In genomic region chr19:9538183-9539058, GRCh38 we compare ENCODE assay signal across 1 cellular context.
TF ChIP-seq lines count a peak whose summit lies in the region.

ZNF426 (minus strand) TSS chr19:9538645; CDS start chr19:9536232, 2,413 bp downstream.

TF ChIP-seq in HepG2, 621 proteins besides CTCF, POLR2A, EP300 and RAD21 (continued from another document and continues in another):
- TF ChIP-seq ZNF646 (CRISPR knock-in tag; IDR thresholded peaks at IDR 0.05) (no peak), ISX (CRISPR knock-in tag; conservative IDR thresholded peaks at IDR 0.05) (no peak), ZNF710 (CRISPR knock-in tag; IDR thresholded peaks at IDR 0.05; ENCODE audit: borderline replicate concordance) (peak; percentile 51; the same call in 1 of the 2 replicates), TCF7L2 (IDR thresholded peaks at IDR 0.05; ENCODE audit: low read depth, low read length) (no peak), THAP8 (CRISPR knock-in tag; IDR thresholded peaks at IDR 0.05; ENCODE audit: borderline replicate concordance) (no peak), MZF1 (CRISPR knock-in tag; IDR thresholded peaks at IDR 0.05; ENCODE audit: borderline replicate concordance) (no peak), NRL (CRISPR knock-in tag; IDR thresholded peaks at IDR 0.05; ENCODE audit: borderline replicate concordance) (peak; percentile 71; the same call in 1 of the 2 replicates), ZNF230 (CRISPR knock-in tag; IDR thresholded peaks at IDR 0.05) (0 out of 2 replicates have a peak, but pooled peaks have one; percentile 37), ZNF207 (IDR thresholded peaks at IDR 0.05; ENCODE audit: borderline replicate concordance) (no peak), MEF2D (CRISPR knock-in tag; IDR thresholded peaks at IDR 0.05) (peak; percentile 66; the same call in 1 of the 2 replicates), ZNF317 (CRISPR knock-in tag; IDR thresholded peaks at IDR 0.05) (0 out of 2 replicates have a peak, but pooled peaks have one; percentile 42), JUN (CRISPR knock-in tag; IDR thresholded peaks at IDR 0.05) (no peak), MAFK (conservative IDR thresholded peaks at IDR 0.05 in 1 of 2, IDR thresholded peaks at IDR 0.05 in 1 of 2; ENCODE audit: low read length in 2 of 2) (no peak), GABPB1 (CRISPR knock-in tag; IDR thresholded peaks at IDR 0.05) (peak; percentile 76), ZFP36L1 (CRISPR knock-in tag; IDR thresholded peaks at IDR 0.05) (no peak), GATAD1 (CRISPR knock-in tag; IDR thresholded peaks at IDR 0.05) (peak; percentile 97), ZNF543 (CRISPR knock-in tag; IDR thresholded peaks at IDR 0.05) (0 out of 2 replicates have a peak, but pooled peaks have one; percentile 44), ZFP36 (IDR thresholded peaks at IDR 0.05; ENCODE audit: borderline replicate concordance, low read depth, low read length, partially characterized antibody) (no peak), MIER3 (CRISPR knock-in tag; IDR thresholded peaks at IDR 0.05; ENCODE audit: borderline replicate concordance) (no peak; the same call in 1 of the 2 replicates), MIXL1 (CRISPR knock-in tag; IDR thresholded peaks at IDR 0.05) (0 out of 2 replicates have a peak, but pooled peaks have one; percentile 30), ZNF569 (CRISPR knock-in tag; IDR thresholded peaks at IDR 0.05; ENCODE audit: borderline replicate concordance) (no peak), ZNF782 (CRISPR knock-in tag; IDR thresholded peaks at IDR 0.05; ENCODE audit: borderline replicate concordance) (peak; percentile 25; the same call in 1 of the 2 replicates), ZNF841 (CRISPR knock-in tag; IDR thresholded peaks at IDR 0.05; ENCODE audit: borderline replicate concordance) (no peak), FOXK1 (CRISPR knock-in tag; IDR thresholded peaks at IDR 0.05; ENCODE audit: borderline replicate concordance, low read depth) (peak; percentile 78; the same call in 1 of the 2 replicates), SPEN (CRISPR knock-in tag; IDR thresholded peaks at IDR 0.05; ENCODE audit: low read depth) (peak; percentile 93), NFE2L2 (IDR thresholded peaks at IDR 0.05; ENCODE audit: low read length) (no peak), ZBTB8A (CRISPR knock-in tag; IDR thresholded peaks at IDR 0.05; ENCODE audit: borderline replicate concordance, low read depth) (no peak; the same call in 1 of the 2 replicates), TBX3 (IDR thresholded peaks at IDR 0.05; ENCODE audit: borderline replicate concordance) (no peak), ZNF746 (CRISPR knock-in tag; IDR thresholded peaks at IDR 0.05) (no peak), RCOR2 (CRISPR knock-in tag; IDR thresholded peaks at IDR 0.05) (no peak), RBFOX2 (IDR thresholded peaks at IDR 0.05; ENCODE audit: low read depth, low read length) (peak; percentile 68), ZFY (CRISPR knock-in tag; IDR thresholded peaks at IDR 0.05) (peak; percentile 99), ZNF674 (CRISPR knock-in tag; IDR thresholded peaks at IDR 0.05; ENCODE audit: low read depth) (no peak), ISL2 (CRISPR knock-in tag; IDR thresholded peaks at IDR 0.05) (no peak), ZNF343 (CRISPR knock-in tag; IDR thresholded peaks at IDR 0.05) (no peak)
- TF ChIP-seq, protein P1, sequence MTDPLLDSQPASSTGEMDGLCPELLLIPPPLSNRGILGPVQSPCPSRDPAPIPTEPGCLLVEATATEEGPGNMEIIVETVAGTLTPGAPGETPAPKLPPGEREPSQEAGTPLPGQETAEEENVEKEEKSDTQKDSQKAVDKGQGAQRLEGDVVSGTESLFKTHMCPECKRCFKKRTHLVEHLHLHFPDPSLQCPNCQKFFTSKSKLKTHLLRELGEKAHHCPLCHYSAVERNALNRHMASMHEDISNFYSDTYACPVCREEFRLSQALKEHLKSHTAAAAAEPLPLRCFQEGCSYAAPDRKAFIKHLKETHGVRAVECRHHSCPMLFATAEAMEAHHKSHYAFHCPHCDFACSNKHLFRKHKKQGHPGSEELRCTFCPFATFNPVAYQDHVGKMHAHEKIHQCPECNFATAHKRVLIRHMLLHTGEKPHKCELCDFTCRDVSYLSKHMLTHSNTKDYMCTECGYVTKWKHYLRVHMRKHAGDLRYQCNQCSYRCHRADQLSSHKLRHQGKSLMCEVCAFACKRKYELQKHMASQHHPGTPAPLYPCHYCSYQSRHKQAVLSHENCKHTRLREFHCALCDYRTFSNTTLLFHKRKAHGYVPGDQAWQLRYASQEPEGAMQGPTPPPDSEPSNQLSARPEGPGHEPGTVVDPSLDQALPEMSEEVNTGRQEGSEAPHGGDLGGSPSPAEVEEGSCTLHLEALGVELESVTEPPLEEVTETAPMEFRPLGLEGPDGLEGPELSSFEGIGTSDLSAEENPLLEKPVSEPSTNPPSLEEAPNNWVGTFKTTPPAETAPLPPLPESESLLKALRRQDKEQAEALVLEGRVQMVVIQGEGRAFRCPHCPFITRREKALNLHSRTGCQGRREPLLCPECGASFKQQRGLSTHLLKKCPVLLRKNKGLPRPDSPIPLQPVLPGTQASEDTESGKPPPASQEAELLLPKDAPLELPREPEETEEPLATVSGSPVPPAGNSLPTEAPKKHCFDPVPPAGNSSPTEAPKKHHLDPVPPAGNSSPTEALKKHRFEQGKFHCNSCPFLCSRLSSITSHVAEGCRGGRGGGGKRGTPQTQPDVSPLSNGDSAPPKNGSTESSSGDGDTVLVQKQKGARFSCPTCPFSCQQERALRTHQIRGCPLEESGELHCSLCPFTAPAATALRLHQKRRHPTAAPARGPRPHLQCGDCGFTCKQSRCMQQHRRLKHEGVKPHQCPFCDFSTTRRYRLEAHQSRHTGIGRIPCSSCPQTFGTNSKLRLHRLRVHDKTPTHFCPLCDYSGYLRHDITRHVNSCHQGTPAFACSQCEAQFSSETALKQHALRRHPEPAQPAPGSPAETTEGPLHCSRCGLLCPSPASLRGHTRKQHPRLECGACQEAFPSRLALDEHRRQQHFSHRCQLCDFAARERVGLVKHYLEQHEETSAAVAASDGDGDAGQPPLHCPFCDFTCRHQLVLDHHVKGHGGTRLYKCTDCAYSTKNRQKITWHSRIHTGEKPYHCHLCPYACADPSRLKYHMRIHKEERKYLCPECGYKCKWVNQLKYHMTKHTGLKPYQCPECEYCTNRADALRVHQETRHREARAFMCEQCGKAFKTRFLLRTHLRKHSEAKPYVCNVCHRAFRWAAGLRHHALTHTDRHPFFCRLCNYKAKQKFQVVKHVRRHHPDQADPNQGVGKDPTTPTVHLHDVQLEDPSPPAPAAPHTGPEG (CRISPR knock-in tag; IDR thresholded peaks at IDR 0.05), result peak; percentile 19; the same call in 1 of the 2 replicates
- TF ChIP-seq, protein P2, sequence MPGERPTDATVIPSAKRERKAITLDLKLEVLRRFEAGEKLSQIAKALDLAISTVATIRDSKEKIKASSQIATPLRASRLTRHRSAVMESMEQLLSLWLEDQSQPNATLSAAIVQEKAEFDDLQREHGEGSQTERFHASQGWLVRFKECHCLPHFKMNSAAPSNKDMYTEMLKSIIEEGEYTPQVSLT (CRISPR knock-in tag; IDR thresholded peaks at IDR 0.05; ENCODE audit: borderline replicate concordance, low read depth), result no peak
- TF ChIP-seq, protein P3, sequence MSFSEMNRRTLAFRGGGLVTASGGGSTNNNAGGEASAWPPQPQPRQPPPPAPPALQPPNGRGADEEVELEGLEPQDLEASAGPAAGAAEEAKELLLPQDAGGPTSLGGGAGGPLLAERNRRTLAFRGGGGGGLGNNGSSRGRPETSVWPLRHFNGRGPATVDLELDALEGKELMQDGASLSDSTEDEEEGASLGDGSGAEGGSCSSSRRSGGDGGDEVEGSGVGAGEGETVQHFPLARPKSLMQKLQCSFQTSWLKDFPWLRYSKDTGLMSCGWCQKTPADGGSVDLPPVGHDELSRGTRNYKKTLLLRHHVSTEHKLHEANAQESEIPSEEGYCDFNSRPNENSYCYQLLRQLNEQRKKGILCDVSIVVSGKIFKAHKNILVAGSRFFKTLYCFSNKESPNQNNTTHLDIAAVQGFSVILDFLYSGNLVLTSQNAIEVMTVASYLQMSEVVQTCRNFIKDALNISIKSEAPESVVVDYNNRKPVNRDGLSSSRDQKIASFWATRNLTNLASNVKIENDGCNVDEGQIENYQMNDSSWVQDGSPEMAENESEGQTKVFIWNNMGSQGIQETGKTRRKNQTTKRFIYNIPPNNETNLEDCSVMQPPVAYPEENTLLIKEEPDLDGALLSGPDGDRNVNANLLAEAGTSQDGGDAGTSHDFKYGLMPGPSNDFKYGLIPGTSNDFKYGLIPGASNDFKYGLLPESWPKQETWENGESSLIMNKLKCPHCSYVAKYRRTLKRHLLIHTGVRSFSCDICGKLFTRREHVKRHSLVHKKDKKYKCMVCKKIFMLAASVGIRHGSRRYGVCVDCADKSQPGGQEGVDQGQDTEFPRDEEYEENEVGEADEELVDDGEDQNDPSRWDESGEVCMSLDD (CRISPR knock-in tag; IDR thresholded peaks at IDR 0.05; ENCODE audit: borderline replicate concordance), result no peak
- TF ChIP-seq, protein P4, sequence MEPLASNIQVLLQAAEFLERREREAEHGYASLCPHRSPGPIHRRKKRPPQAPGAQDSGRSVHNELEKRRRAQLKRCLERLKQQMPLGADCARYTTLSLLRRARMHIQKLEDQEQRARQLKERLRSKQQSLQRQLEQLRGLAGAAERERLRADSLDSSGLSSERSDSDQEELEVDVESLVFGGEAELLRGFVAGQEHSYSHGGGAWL (CRISPR knock-in tag; IDR thresholded peaks at IDR 0.05), result 0 out of 2 replicates have a peak, but pooled peaks have one; percentile 50
- TF ChIP-seq, protein P5, sequence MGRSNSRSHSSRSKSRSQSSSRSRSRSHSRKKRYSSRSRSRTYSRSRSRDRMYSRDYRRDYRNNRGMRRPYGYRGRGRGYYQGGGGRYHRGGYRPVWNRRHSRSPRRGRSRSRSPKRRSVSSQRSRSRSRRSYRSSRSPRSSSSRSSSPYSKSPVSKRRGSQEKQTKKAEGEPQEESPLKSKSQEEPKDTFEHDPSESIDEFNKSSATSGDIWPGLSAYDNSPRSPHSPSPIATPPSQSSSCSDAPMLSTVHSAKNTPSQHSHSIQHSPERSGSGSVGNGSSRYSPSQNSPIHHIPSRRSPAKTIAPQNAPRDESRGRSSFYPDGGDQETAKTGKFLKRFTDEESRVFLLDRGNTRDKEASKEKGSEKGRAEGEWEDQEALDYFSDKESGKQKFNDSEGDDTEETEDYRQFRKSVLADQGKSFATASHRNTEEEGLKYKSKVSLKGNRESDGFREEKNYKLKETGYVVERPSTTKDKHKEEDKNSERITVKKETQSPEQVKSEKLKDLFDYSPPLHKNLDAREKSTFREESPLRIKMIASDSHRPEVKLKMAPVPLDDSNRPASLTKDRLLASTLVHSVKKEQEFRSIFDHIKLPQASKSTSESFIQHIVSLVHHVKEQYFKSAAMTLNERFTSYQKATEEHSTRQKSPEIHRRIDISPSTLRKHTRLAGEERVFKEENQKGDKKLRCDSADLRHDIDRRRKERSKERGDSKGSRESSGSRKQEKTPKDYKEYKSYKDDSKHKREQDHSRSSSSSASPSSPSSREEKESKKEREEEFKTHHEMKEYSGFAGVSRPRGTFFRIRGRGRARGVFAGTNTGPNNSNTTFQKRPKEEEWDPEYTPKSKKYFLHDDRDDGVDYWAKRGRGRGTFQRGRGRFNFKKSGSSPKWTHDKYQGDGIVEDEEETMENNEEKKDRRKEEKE (IDR thresholded peaks at IDR 0.05), result no peak
